Comparison of ENCODE assay signal across 10 cellular contexts in genomic region chr5:25119654-25120053, GRCh38.
DNase-seq lines count a peak whose midpoint lies in the region; TF ChIP-seq lines count a peak whose summit lies in the region.
"Had no signal": no experiment of that assay in that cellular context is flagged by ENCODE, and none has a peak within 500 bp of the region (broad histone marks: within the 10 kb centered on the region; RNA-seq: fewer than 3 reads in every experiment).

No MANE protein-coding gene starts in this region.

- H3K4me3 ChIP-seq in cardiac fibroblast (replicated peaks in 1 of 2; ENCODE audit: low read depth in 2 of 2, low read length in 2 of 2) (no peak overlapping the region), esophagus muscularis mucosa (no peak overlapping the region)

- H3K27me3 ChIP-seq in esophagus muscularis mucosa, result no peaks in the 10 kb centered on the region

- H3K4me1 ChIP-seq in esophagus muscularis mucosa, result no peaks in the 10 kb centered on the region

- TF ChIP-seq CTCF in 22Rv1 (IDR thresholded peaks at IDR 0.05), result peak; percentile 61
- peak; percentile 54 for TF ChIP-seq CTCF in GM13977 (IDR thresholded peaks at IDR 0.05; ENCODE audit: extremely low read depth, insufficient read depth, missing control alignments)
- peak; percentile 27 for TF ChIP-seq CTCF in cardiac fibroblast (IDR thresholded peaks at IDR 0.05; ENCODE audit: low read depth, low read length)
- TF ChIP-seq CTCF in esophagus muscularis mucosa (IDR thresholded peaks at IDR 0.05), result peak in 1 of 3 experiments; percentile 17

- TF ChIP-seq EP300 in esophagus muscularis mucosa (IDR thresholded peaks at IDR 0.05), result no peak

- H3K27ac ChIP-seq in 22Rv1 (no peak overlapping the region), esophagus muscularis mucosa (replicated peaks in 1 of 4) (no peak overlapping the region)

- intact Hi-C loops in esophagus muscularis mucosa (cut with DNase I), result no loop called here

- TF ChIP-seq POLR2A in esophagus muscularis mucosa (IDR thresholded peaks at IDR 0.05; ENCODE audit: low read depth), result no peak

- 90% methylated on average over 7 of the region's 7 CpGs for WGBS in esophagus muscularis mucosa

- H3K9me3 ChIP-seq in esophagus muscularis mucosa, result no peaks in the 10 kb centered on the region

- in situ Hi-C loops in GM13977 (cut with MboI; ENCODE audit: low pct_unique_long_range_greater_than_20kb, low sequenced_read_pairs, unreplicated experiment), result no loop called here

- no peaks in the 10 kb centered on the region for H3K36me3 ChIP-seq in esophagus muscularis mucosa

- DNase-seq in GM13977 (ENCODE audit: low spot score), result peak; percentile 13
- DNase-seq in NCI-H526 (lab: John Stamatoyannopoulos, UW), result peak; percentile 17 to 47
- DNase-seq in cardiac fibroblast (ENCODE audit: low read depth in 2 of 2), result peak in 1 of 2 donors; percentile 25
- no peak for DNase-seq in esophagus muscularis mucosa (ENCODE audit: extremely low spot score)
- DNase-seq in medulla oblongata (ENCODE audit: extremely low spot score), result no peak
- DNase-seq in stimulated activated CD4-positive, alpha-beta T cell treated with anti-CD3 and anti-CD28 coated beads, Interleukin-12 subunit alpha, Interleukin-12 subunit beta, amount 100 ng/mL, for 4 hours, result no peak
- no peak for DNase-seq in NCI-H2107 (lab: John Stamatoyannopoulos, UW)
- DNase-seq: CD4-positive, alpha-beta memory T cell; naive B cell had no signal

Comparison
In these comparisons a context has a peak if more than half of its experiments do, and no peak if none do; other contexts are left out.
1. DNase-seq: peak in GM13977 (single experiment) and NCI-H526 (2 of 2); none in esophagus muscularis mucosa (single experiment), medulla oblongata (single experiment), stimulated activated CD4-positive, alpha-beta T cell treated with anti-CD3 and anti-CD28 coated beads, Interleukin-12 subunit alpha, Interleukin-12 subunit beta, amount 100 ng/mL, for 4 hours (single experiment) and NCI-H2107 (single experiment).